Comparison of ENCODE assay signal across 8 cellular contexts in the genomic region with DNA sequence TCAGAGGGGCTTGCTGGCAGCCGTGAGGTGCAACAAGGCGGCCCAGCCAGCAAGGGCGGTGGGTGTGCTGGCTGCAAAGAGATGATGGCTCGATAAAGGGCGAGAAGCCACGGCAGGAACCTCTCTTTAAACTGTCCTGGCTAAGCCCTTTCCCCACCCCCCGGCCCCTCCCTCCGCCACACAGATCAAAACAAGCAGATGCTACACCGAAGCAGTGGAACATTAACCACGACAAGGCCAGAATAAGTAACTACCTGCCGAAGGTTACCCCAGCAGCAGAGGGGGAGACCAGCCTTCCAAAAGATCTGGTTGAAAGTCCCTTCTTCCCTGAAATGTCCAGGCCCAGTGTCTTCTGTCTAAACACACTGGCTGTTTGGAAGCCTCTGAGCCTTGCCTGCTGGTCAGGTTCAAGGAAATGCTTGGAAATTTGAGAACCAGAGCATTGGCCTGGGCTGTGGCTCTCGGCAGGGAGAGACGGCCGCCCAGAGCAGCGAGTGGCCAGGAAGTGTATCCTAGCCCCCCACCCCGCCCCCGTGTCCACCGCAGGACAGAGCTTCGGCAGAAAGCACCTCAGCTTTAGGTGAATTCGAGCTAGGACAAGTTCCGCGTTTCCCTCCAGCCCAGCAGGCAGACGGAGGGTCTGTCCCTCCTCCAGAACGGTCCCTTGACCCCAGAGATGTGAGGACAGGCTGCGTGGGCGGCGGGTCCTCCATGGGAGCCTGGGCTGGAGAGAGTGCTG. TPM values are rescaled to one million over a fixed set of nuclear protein-coding genes. Genes with fewer than 3 reads are reported as not detected.
DNase-seq lines count a peak whose midpoint lies in the region; ATAC-seq, FAIRE-seq and TF ChIP-seq lines count a peak whose summit lies in the region.

No MANE protein-coding gene starts in this region.

- no peaks in the 10 kb centered on the region for H3K36me3 ChIP-seq in CD4-positive, alpha-beta memory T cell (ENCODE audit: insufficient read depth, low read length)
- H3K36me3 ChIP-seq in RWPE2 (ENCODE audit: low read depth): peaks cover 49% of the 10 kb centered on the region
- H3K36me3 ChIP-seq in pancreas: peaks cover 0 to 12% (median 0%) of the 10 kb centered on the region in 3 donors

- H3K4me3 ChIP-seq in CD4-positive, alpha-beta memory T cell (ENCODE audit: low read length in 2 of 2): no peak overlapping the region
- H3K4me3 ChIP-seq in RWPE2 (ENCODE audit: severe bottlenecking) (peak overlapping the region; percentile 67), foreskin fibroblast (ENCODE audit: low read depth in 1 of 2, low read length in 2 of 2) (peak overlapping the region; percentile 64 to 83), pancreas (peak overlapping the region; percentile 49 to 77 (median 58))

- 29 to 35% methylated on average over 26 to 27 of the region's 27 CpGs for WGBS in pancreas, 2 donors

- peaks cover 3 to 5% (median 4%) of the 10 kb centered on the region in 4 donors for H3K4me1 Mint-ChIP-seq in CD4-positive, alpha-beta memory T cell

- H3K27me3 ChIP-seq in CD4-positive, alpha-beta memory T cell (ENCODE audit: insufficient read depth, low read length): peaks cover 6% of the 10 kb centered on the region
- no peaks in the 10 kb centered on the region for H3K27me3 ChIP-seq in RWPE2 (ENCODE audit: insufficient read depth, poor library complexity, severe bottlenecking)
- H3K27me3 ChIP-seq in pancreas: no peaks in the 10 kb centered on the region

- H3K27ac Mint-ChIP-seq in CD4-positive, alpha-beta memory T cell: peak overlapping the region in 1 of 7 donors; percentile 30

- TF ChIP-seq CTCF in RWPE2 (IDR thresholded peaks at IDR 0.05; ENCODE audit: poor library complexity, severe bottlenecking) (no peak), foreskin fibroblast (IDR thresholded peaks at IDR 0.05; ENCODE audit: low read depth, low read length) (no peak), pancreas (IDR thresholded peaks at IDR 0.05) (no peak)

- H3K4me1 ChIP-seq in CD4-positive, alpha-beta memory T cell (ENCODE audit: insufficient read depth, low read length): peaks cover 6% of the 10 kb centered on the region
- H3K4me1 ChIP-seq in RWPE2 (ENCODE audit: insufficient read depth, poor library complexity, severe bottlenecking) (no peaks in the 10 kb centered on the region), pancreas (peaks cover 0 to 5% (median 0%) of the 10 kb centered on the region in 3 donors)

- H3K4me3 Mint-ChIP-seq in CD4-positive, alpha-beta memory T cell: peak overlapping the region in 7 of 8 donors; percentile 15 to 55 (median 36)

- H3K36me3 Mint-ChIP-seq in CD4-positive, alpha-beta memory T cell: no peaks in the 10 kb centered on the region

- FAIRE-seq in pancreas (lab: Jason Lieb, UNC): no peak

- peaks cover 33 to 39% of the 10 kb centered on the region in 2 donors for H3K27me3 Mint-ChIP-seq in CD4-positive, alpha-beta memory T cell

- no peaks in the 10 kb centered on the region for H3K9me3 ChIP-seq in CD4-positive, alpha-beta memory T cell (ENCODE audit: control insufficient read depth in 1 of 2, low read length in 2 of 2)
- no peaks in the 10 kb centered on the region for H3K9me3 ChIP-seq in RWPE2 (ENCODE audit: severe bottlenecking)
- H3K9me3 ChIP-seq in pancreas: no peaks in the 10 kb centered on the region

- CTCF ChIA-PET in CD4-positive, alpha-beta memory T cell (lab: Charles Lee; ENCODE audit: partially characterized antibody): no interaction called here

- no peak for DNase-seq in CD4-positive, alpha-beta memory T cell
- DNase-seq in RWPE2 (ENCODE audit: low spot score) (no peak), foreskin fibroblast (peak; percentile 54 to 65), pancreas (peak in 2 of 6 donors; percentile 28 to 56), NCI-H1105 (lab: John Stamatoyannopoulos, UW) (no peak), OCI-M1 (lab: John Stamatoyannopoulos, UW) (no peak)

- ATAC-seq in RWPE2 (ENCODE audit: low read depth): peak; percentile 38
- ATAC-seq in pancreas: peak in 1 of 4 donors; percentile 63
- ATAC-seq in HG02763 (IDR thresholded peaks at IDR 0.05; ENCODE audit: unreplicated experiment): no peak
- ATAC-seq in HG02885 (IDR thresholded peaks at IDR 0.05; ENCODE audit: poor library complexity, unreplicated experiment): no peak

- H3K9me3 Mint-ChIP-seq in CD4-positive, alpha-beta memory T cell: no peaks in the 10 kb centered on the region

- intact Hi-C loops in CD4-positive, alpha-beta memory T cell (cut with micrococcal nuclease): no loop called here
- intact Hi-C loops in pancreas (cut with DNase I): no loop called here

- no peak overlapping the region for H3K27ac ChIP-seq in CD4-positive, alpha-beta memory T cell (ENCODE audit: low read depth, low read length)
- H3K27ac ChIP-seq in RWPE2 (ENCODE audit: poor library complexity, severe bottlenecking) (peak overlapping the region; percentile 57), pancreas (peak overlapping the region in 1 of 4 donors; percentile 71)

- POLR2A ChIA-PET in CD4-positive, alpha-beta memory T cell (lab: Charles Lee; ENCODE audit: partially characterized antibody): no interaction called here

RNA-seq across cellular contexts. Expression of a gene that starts 2.1 kb away (rescaled TPM):
- 1 to 10 TPM; 4.7 to 7.8 TPM for total RNA-seq in CD4-positive, alpha-beta memory T cell
- not detected for polyA plus RNA-seq in CD4-positive, alpha-beta memory T cell
- 10 to 100 TPM in 3 of 6 donors, 1 to 10 TPM in 3; 8.9 to 43.1 (median 11.2) TPM for total RNA-seq in pancreas
- 10 to 100 TPM; 14.2 to 16.9 TPM for polyA plus RNA-seq in pancreas

Comparison
In these comparisons a context has a peak if more than half of its experiments do, and no peak if none do; other contexts are left out.
1. DNase-seq: peak in foreskin fibroblast (2 of 2); none in CD4-positive, alpha-beta memory T cell (0 of 5), RWPE2 (single experiment), NCI-H1105 (single experiment) and OCI-M1 (single experiment).
2. H3K4me3 ChIP-seq: peak in RWPE2 (single experiment), foreskin fibroblast (2 of 2) and pancreas (4 of 4); none in CD4-positive, alpha-beta memory T cell (0 of 2).